In the genomic region with DNA sequence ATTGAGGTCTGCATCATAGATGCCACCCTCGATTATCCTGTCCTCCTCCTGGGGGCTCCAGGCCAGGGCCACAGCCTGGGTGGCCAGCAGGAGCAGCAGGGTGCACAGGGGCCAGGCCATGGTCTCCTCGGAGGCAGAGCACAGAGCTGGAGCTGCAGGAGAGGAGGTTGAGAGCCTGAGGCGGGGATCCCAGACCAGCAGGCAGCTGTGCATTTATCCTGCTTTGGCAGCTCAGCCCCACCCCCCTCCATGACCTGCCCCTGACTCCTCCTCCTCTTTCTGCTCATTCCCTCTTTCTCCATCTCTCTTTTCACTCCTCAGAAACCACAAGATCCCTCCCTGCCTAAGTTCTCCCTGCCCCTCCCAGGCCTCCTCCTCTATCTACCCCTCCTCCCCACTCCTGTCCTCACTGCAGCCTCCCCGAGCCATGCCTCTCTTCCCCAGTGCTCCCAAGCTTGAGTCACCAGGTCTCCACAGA, we compare ENCODE assay signal across 24 cellular contexts. TPM values are rescaled to one million over a fixed set of nuclear protein-coding genes. Genes with fewer than 3 reads are reported as not detected.
A peak's percentile ranks its signal among the peaks of the same experiment; 100 is the strongest.
DNase-seq lines count a peak whose midpoint lies in the region; ATAC-seq, FAIRE-seq and TF ChIP-seq lines count a peak whose summit lies in the region.
"Had no signal": no experiment of that assay in that cellular context is flagged by ENCODE, and none has a peak within 500 bp of the region (broad histone marks: within the 10 kb centered on the region; RNA-seq: fewer than 3 reads in every experiment).

A gene with protein sequence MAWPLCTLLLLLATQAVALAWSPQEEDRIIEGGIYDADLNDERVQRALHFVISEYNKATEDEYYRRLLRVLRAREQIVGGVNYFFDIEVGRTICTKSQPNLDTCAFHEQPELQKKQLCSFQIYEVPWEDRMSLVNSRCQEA (minus strand): TSS at position 189 of the 478 bp plus-strand sequence. CDS start 69 bp downstream, at position 120.

- H4K5ac ChIP-seq in H9 (ENCODE audit: insufficient read length, low read depth, low read length) = no peak within 1 kb of the TSS

- H3K4me1 Mint-ChIP-seq in H9 (peaks cover 13 to 14% of the 10 kb centered on the region in 2 experiments), WTC11 (peaks cover 16% of the 10 kb centered on the region)

- no peak within 1 kb of the TSS for H2AK5ac ChIP-seq in H9 (ENCODE audit: insufficient read length, low read length)

- no peaks in the 10 kb centered on the region for H3K79me2 ChIP-seq in H9 (ENCODE audit: insufficient read depth, low read length)
- no peaks in the 10 kb centered on the region for H3K79me2 ChIP-seq in smooth muscle cell (ENCODE audit: low read depth)

- H3K27me3 ChIP-seq in H9 (ENCODE audit: insufficient read depth, low read length) (no peaks in the 10 kb centered on the region), smooth muscle cell (ENCODE audit: low read depth) (no peaks in the 10 kb centered on the region)
- H3K27me3 ChIP-seq: breast epithelium, gastrocnemius medialis, upper lobe of left lung had no signal

- no peak within 1 kb of the TSS; a peak in 1 of 5 replicates for H3K4me3 Mint-ChIP-seq in H9
- H3K4me3 Mint-ChIP-seq in WTC11 = no peak within 1 kb of the TSS
- H3K4me3 Mint-ChIP-seq: activated CD4-positive, alpha-beta T cell treated with anti-CD3 and anti-CD28 coated beads for 36 hours; dendritic cell treated with granulocyte-macrophage colony-stimulating factor and Interleukin-4, amounts not matched to agents 40 ng/mL and 50 ng/mL, for 4 days had no signal

- H3K36me3 ChIP-seq in smooth muscle cell (ENCODE audit: low read depth) = no peaks in the 10 kb centered on the region
- H3K36me3 ChIP-seq: breast epithelium, gastrocnemius medialis, left ventricle myocardium inferior, upper lobe of left lung had no signal

- no peak for TF ChIP-seq CTCF in H9 (conservative IDR thresholded peaks at IDR 0.05)
- TF ChIP-seq CTCF in WTC11 (IDR thresholded peaks at IDR 0.05) = no peak
- TF ChIP-seq CTCF in smooth muscle cell (IDR thresholded peaks at IDR 0.05; ENCODE audit: borderline replicate concordance, insufficient read depth, poor library complexity, severe bottlenecking) = no peak
- no peak for TF ChIP-seq CTCF in coronary artery (IDR thresholded peaks at IDR 0.05)

- peak within 1 kb of the TSS in 1 of 3 experiments; percentile 44; a peak in 1 of 7 replicates for H3K27ac Mint-ChIP-seq in H9
- H3K27ac Mint-ChIP-seq in WTC11 = no peak within 1 kb of the TSS
- H3K27ac Mint-ChIP-seq: activated CD4-positive, alpha-beta T cell treated with anti-CD3 and anti-CD28 coated beads for 36 hours; activated T-helper 2 cell treated with anti-CD3 and anti-CD28 coated beads, Interferon-gamma antibody, Interleukin-2, Interleukin-4, amounts not matched to agents 10 μg/mL and 5 μg/mL and 100 μg/mL, durations not matched to agents 14 hours and 24 hours and 36 hours; dendritic cell treated with granulocyte-macrophage colony-stimulating factor and Interleukin-4, amounts not matched to agents 40 ng/mL and 50 ng/mL, for 4 days had no signal

- CTCF ChIA-PET in WTC11 (lab: Charles Lee) = no interaction called here

- H2BK15ac ChIP-seq in H9 (ENCODE audit: low read depth, low read length) = no peak within 1 kb of the TSS

- H3K18ac ChIP-seq in H9 (ENCODE audit: insufficient read length, low read depth, low read length) = no peak within 1 kb of the TSS

- peak; percentile 36 for DNase-seq in H9
- DNase-seq in WTC11 (ENCODE audit: low spot score) = no peak
- peak; percentile 68 for DNase-seq in islet precursor cell
- DNase-seq in smooth muscle cell (lab: John Stamatoyannopoulos, UW; ENCODE audit: unreplicated experiment) = no peak
- no peak for DNase-seq in coronary artery (ENCODE audit: low spot score)
- DNase-seq in NCI-H187 treated with DMSO at 0.1 percent for 48 hours (lab: John Stamatoyannopoulos, UW) = no peak
- DNase-seq in GM19239 (ENCODE audit: insufficient read length, low spot score) = no peak
- DNase-seq: activated CD4-positive, alpha-beta T cell treated with anti-CD3 and anti-CD28 coated beads for 36 hours; Caco-2; gastrocnemius medialis; left ventricle myocardium inferior; NCI-H226; NK-92 treated with Interleukin-12 subunit alpha and Interleukin-12 subunit beta, amount 100 ng/mL, for 24 hours; nucleus accumbens; right cardiac atrium; stimulated activated naive CD4-positive, alpha-beta T cell had no signal

- peaks cover 5% of the 10 kb centered on the region for H3K27me3 Mint-ChIP-seq in H9 (ENCODE audit: low read depth)
- H3K27me3 Mint-ChIP-seq in WTC11 (ENCODE audit: low read depth) = no peaks in the 10 kb centered on the region; the same call in 1 of the 2 replicates
- H3K27me3 Mint-ChIP-seq: activated CD4-positive, alpha-beta T cell treated with anti-CD3 and anti-CD28 coated beads for 36 hours; dendritic cell treated with granulocyte-macrophage colony-stimulating factor and Interleukin-4, amounts not matched to agents 40 ng/mL and 50 ng/mL, for 4 days had no signal

- H3K9ac ChIP-seq in H9 (ENCODE audit: extremely low read depth, insufficient read length, low read length) (no peak within 1 kb of the TSS), smooth muscle cell (ENCODE audit: low read depth) (no peak within 1 kb of the TSS)

- H3K9me3 Mint-ChIP-seq in H9 (peaks cover 0 to 2% of the 10 kb centered on the region in 2 experiments; a peak in 1 of 5 replicates), WTC11 (no peaks in the 10 kb centered on the region)
- H3K9me3 Mint-ChIP-seq: activated T-helper 2 cell treated with anti-CD3 and anti-CD28 coated beads, Interferon-gamma antibody, Interleukin-2, Interleukin-4, amounts not matched to agents 10 μg/mL and 5 μg/mL and 100 μg/mL, durations not matched to agents 14 hours and 24 hours and 36 hours; dendritic cell treated with granulocyte-macrophage colony-stimulating factor and Interleukin-4, amounts not matched to agents 40 ng/mL and 50 ng/mL, for 4 days had no signal

- H4K91ac ChIP-seq in H9 (ENCODE audit: insufficient read length, low read depth, low read length) = no peak within 1 kb of the TSS

- no peak within 1 kb of the TSS for H3K4me2 ChIP-seq in H9 (ENCODE audit: insufficient read depth, insufficient read length, low read length)
- H3K4me2 ChIP-seq in smooth muscle cell = peak within 1 kb of the TSS; percentile 36

- H3K4me3 ChIP-seq in smooth muscle cell (no peak within 1 kb of the TSS), coronary artery (no peak within 1 kb of the TSS)
- H3K4me3 ChIP-seq: breast epithelium, gastrocnemius medialis, left ventricle myocardium inferior, upper lobe of left lung had no signal

- peak; percentile 70 for ATAC-seq in WTC11
- ATAC-seq: activated CD4-positive, alpha-beta T cell treated with anti-CD3 and anti-CD28 coated beads for 36 hours; gastrocnemius medialis; right cardiac atrium had no signal

- no peaks in the 10 kb centered on the region for H4K20me1 ChIP-seq in H9 (ENCODE audit: control insufficient read depth, insufficient read depth, insufficient read length)
- H4K20me1 ChIP-seq in smooth muscle cell (ENCODE audit: low read depth) = no peaks in the 10 kb centered on the region

- no peaks in the 10 kb centered on the region for H3K79me1 ChIP-seq in H9 (ENCODE audit: insufficient read depth, low read depth, low read length, poor library complexity, severe bottlenecking)

- no peak within 1 kb of the TSS for H2BK5ac ChIP-seq in H9 (ENCODE audit: insufficient read length, low read length)

- WGBS in H9 (ENCODE audit: extremely low coverage, insufficient read length, low lambda C conversion rate) = no CpG with 5 or more reads among the region's 4 CpGs
- 59% methylated on average over 4 of the region's 4 CpGs for WGBS in smooth muscle cell (ENCODE audit: low lambda C conversion rate)

- no peak within 1 kb of the TSS for H3K27ac ChIP-seq in H9 (ENCODE audit: insufficient read length, low read depth, low read length)
- H3K27ac ChIP-seq in smooth muscle cell (ENCODE audit: low read depth) = no peak within 1 kb of the TSS
- H3K27ac ChIP-seq in coronary artery = no peak within 1 kb of the TSS
- H3K27ac ChIP-seq: breast epithelium, gastrocnemius medialis, left ventricle myocardium inferior, RWPE1, upper lobe of left lung had no signal

- no peaks in the 10 kb centered on the region for H3K9me3 ChIP-seq in H9 (ENCODE audit: control insufficient read depth, low read depth, low read length)
- no peaks in the 10 kb centered on the region for H3K9me3 ChIP-seq in smooth muscle cell (replicated peaks; ENCODE audit: low read depth)
- H3K9me3 ChIP-seq: breast epithelium, Caco-2, gastrocnemius medialis, left ventricle myocardium inferior, upper lobe of left lung had no signal

- H2BK20ac ChIP-seq in H9 (ENCODE audit: low read depth, low read length, poor library complexity, severe bottlenecking) = no peak within 1 kb of the TSS

- no peak within 1 kb of the TSS for H3K14ac ChIP-seq in H9 (ENCODE audit: insufficient read depth, low read length)

- no peak within 1 kb of the TSS for H4K8ac ChIP-seq in H9 (replicated peaks; ENCODE audit: insufficient read length, low read depth, low read length)

- no peak within 1 kb of the TSS for H2BK12ac ChIP-seq in H9 (ENCODE audit: insufficient read length, low read depth, low read length)

- H2AFZ ChIP-seq in H9 (ENCODE audit: low read length) (no peak within 1 kb of the TSS), smooth muscle cell (ENCODE audit: low read depth) (no peak within 1 kb of the TSS)

- H3K4me1 ChIP-seq in H9 (ENCODE audit: insufficient read depth, low read length) (no peaks in the 10 kb centered on the region; the same call in 1 of the 2 replicates), smooth muscle cell (ENCODE audit: low read depth) (peaks cover 3% of the 10 kb centered on the region)
- H3K4me1 ChIP-seq: breast epithelium, Caco-2, gastrocnemius medialis, left ventricle myocardium inferior, upper lobe of left lung had no signal

- no peak within 1 kb of the TSS for H3K23ac ChIP-seq in H9 (ENCODE audit: insufficient read length, low read depth, low read length)

- H2BK120ac ChIP-seq in H9 (ENCODE audit: low read depth, low read length, poor library complexity, severe bottlenecking) = no peak within 1 kb of the TSS

- peaks cover 4% of the 10 kb centered on the region for H3F3A ChIP-seq in smooth muscle cell (ENCODE audit: low read depth)

- no peak within 1 kb of the TSS for H3K56ac ChIP-seq in H9 (ENCODE audit: insufficient read length, low read depth, low read length)

- FAIRE-seq in GM19239 (lab: Jason Lieb, UNC) = no peak

- no peaks in the 10 kb centered on the region for H3K36me3 Mint-ChIP-seq in H9 (ENCODE audit: insufficient read depth in 1 of 3, low read depth in 3 of 3)
- H3K36me3 Mint-ChIP-seq in WTC11 = no peaks in the 10 kb centered on the region

- H3K4ac ChIP-seq in H9 (ENCODE audit: low read depth, low read length) = no peak within 1 kb of the TSS

- POLR2A ChIA-PET in WTC11 (lab: Charles Lee) = no interaction called here

- H3T11ph ChIP-seq in H9 (ENCODE audit: low read length) = no peak within 1 kb of the TSS

- no peaks in the 10 kb centered on the region for H3K23me2 ChIP-seq in H9 (ENCODE audit: insufficient read length, low read depth, low read length, poor library complexity, severe bottlenecking)

TF ChIP-seq in WTC11, 78 proteins besides CTCF, POLR2A, EP300 and RAD21 (continues in another document):
- TF ChIP-seq TEAD4 (CRISPR knock-in tag; IDR thresholded peaks at IDR 0.05) (no peak), KAT7 (CRISPR knock-in tag; IDR thresholded peaks at IDR 0.05; ENCODE audit: borderline replicate concordance) (no peak), OVOL2 (CRISPR knock-in tag; IDR thresholded peaks at IDR 0.05; ENCODE audit: borderline replicate concordance) (no peak)

RNA-seq across cellular contexts. Expression of the gene that starts here (rescaled TPM):
- total RNA-seq in H9 (2021) (not detected in 2 replicates), WTC11 (2021) (not detected in 3 replicates), smooth muscle cell (0.27 TPM in 1 of 2 replicates, not detected in the other)
- 1.7 and 2.0 TPM in 2 replicates for polyA plus RNA-seq in smooth muscle cell
- total RNA-seq: activated CD4-positive, alpha-beta T cell treated with anti-CD3 and anti-CD28 coated beads for 36 hours; activated T-helper 2 cell treated with anti-CD3 and anti-CD28 coated beads, Interferon-gamma antibody, Interleukin-2, Interleukin-4, amounts not matched to agents 10 μg/mL and 5 μg/mL and 100 μg/mL, durations not matched to agents 14 hours and 24 hours and 36 hours; breast epithelium; Caco-2; gastrocnemius medialis; H4; left ventricle myocardium inferior; MCF 10A; right cardiac atrium had no signal
- polyA plus RNA-seq: BJ, right cardiac atrium had no signal

Comparison
In these comparisons a context has a peak if more than half of its experiments do, and no peak if none do; other contexts are left out.
1. Peak in DNase-seq in H9; RNA of the gene not detected or under 1 TPM.
2. Peak in ATAC-seq in WTC11; RNA of the gene not detected or under 1 TPM.